27 cellular contexts compared by ENCODE assay signal in genomic region chr3:181358060-181358459, GRCh38.
"Had no signal": no experiment of that assay in that cellular context is flagged by ENCODE, and none has a peak within 500 bp of the region (broad histone marks: within the 10 kb centered on the region; RNA-seq: fewer than 3 reads in every experiment).

No MANE protein-coding gene starts in this region.

- H3K4me3 ChIP-seq: coronary artery, esophagus squamous epithelium, gastroesophageal sphincter, lung, tibial nerve had no signal

- H3K9me3 Mint-ChIP-seq: activated CD4-positive, alpha-beta T cell treated with anti-CD3 and anti-CD28 coated beads, Interleukin-2, amount 10 ng/mL, durations not matched to agents 7 days and 5 days had no signal

- H3K27me3 Mint-ChIP-seq: activated CD4-positive, alpha-beta T cell treated with anti-CD3 and anti-CD28 coated beads, Interleukin-2, amount 10 ng/mL, durations not matched to agents 7 days and 5 days; activated CD8-positive, alpha-beta memory T cell treated with anti-CD3 and anti-CD28 coated beads, Interleukin-2, amount 10 ng/mL, durations not matched to agents 7 days and 5 days; activated CD8-positive, alpha-beta T cell treated with anti-CD3 and anti-CD28 coated beads for 36 hours; naive thymus-derived CD4-positive, alpha-beta T cell; stimulated activated naive CD8-positive, alpha-beta T cell treated with anti-CD3 and anti-CD28 coated beads, Interleukin-15, amount 100 ng/mL, for 72 hours had no signal

- H3K27ac Mint-ChIP-seq: activated CD4-positive, alpha-beta T cell treated with anti-CD3 and anti-CD28 coated beads, Interleukin-2, amount 10 ng/mL, durations not matched to agents 7 days and 5 days; activated CD8-positive, alpha-beta memory T cell treated with anti-CD3 and anti-CD28 coated beads, Interleukin-2, amount 10 ng/mL, durations not matched to agents 7 days and 5 days; activated CD8-positive, alpha-beta T cell treated with anti-CD3 and anti-CD28 coated beads for 36 hours; activated naive CD4-positive, alpha-beta T cell treated with anti-CD3 and anti-CD28 coated beads, Interleukin-2, amount 50 U/mL, for 24 hours; naive thymus-derived CD4-positive, alpha-beta T cell; stimulated activated effector memory CD8-positive, alpha-beta T cell treated with anti-CD3 and anti-CD28 coated beads, Interleukin-12 subunit alpha, Interleukin-12 subunit beta, amount 100 ng/mL, for 72 hours; stimulated activated naive CD8-positive, alpha-beta T cell treated with anti-CD3 and anti-CD28 coated beads, Interleukin-15, amount 100 ng/mL, for 72 hours had no signal

- H3K9me3 ChIP-seq: esophagus squamous epithelium, gastroesophageal sphincter, tibial nerve had no signal

- H3K36me3 Mint-ChIP-seq: activated CD8-positive, alpha-beta memory T cell treated with anti-CD3 and anti-CD28 coated beads, Interleukin-2, amount 10 ng/mL, durations not matched to agents 7 days and 5 days; activated naive CD4-positive, alpha-beta T cell treated with anti-CD3 and anti-CD28 coated beads, Interleukin-2, amount 50 U/mL, for 24 hours; naive thymus-derived CD4-positive, alpha-beta T cell; stimulated activated effector memory CD8-positive, alpha-beta T cell treated with anti-CD3 and anti-CD28 coated beads, Interleukin-12 subunit alpha, Interleukin-12 subunit beta, amount 100 ng/mL, for 72 hours had no signal

- H3K36me3 ChIP-seq: brain microvascular endothelial cell, esophagus squamous epithelium, gastroesophageal sphincter, tibial nerve, WERI-Rb-1 had no signal

- H3K4me3 Mint-ChIP-seq: activated CD4-positive, alpha-beta T cell treated with anti-CD3 and anti-CD28 coated beads, Interleukin-2, amount 10 ng/mL, durations not matched to agents 7 days and 5 days; activated CD8-positive, alpha-beta memory T cell treated with anti-CD3 and anti-CD28 coated beads, Interleukin-2, amount 10 ng/mL, durations not matched to agents 7 days and 5 days; activated CD8-positive, alpha-beta T cell treated with anti-CD3 and anti-CD28 coated beads for 36 hours; activated naive CD4-positive, alpha-beta T cell treated with anti-CD3 and anti-CD28 coated beads, Interleukin-2, amount 50 U/mL, for 24 hours; naive thymus-derived CD4-positive, alpha-beta T cell; neural crest cell; stimulated activated effector memory CD8-positive, alpha-beta T cell treated with anti-CD3 and anti-CD28 coated beads, Interleukin-12 subunit alpha, Interleukin-12 subunit beta, amount 100 ng/mL, for 72 hours; stimulated activated naive CD8-positive, alpha-beta T cell treated with anti-CD3 and anti-CD28 coated beads, Interleukin-15, amount 100 ng/mL, for 72 hours had no signal

- H3K27ac ChIP-seq: brain microvascular endothelial cell, coronary artery, esophagus squamous epithelium, gastroesophageal sphincter, tibial nerve, WERI-Rb-1 had no signal

- ATAC-seq: activated CD8-positive, alpha-beta memory T cell treated with anti-CD3 and anti-CD28 coated beads, Interleukin-2, amount 10 ng/mL, durations not matched to agents 7 days and 5 days; activated CD8-positive, alpha-beta T cell treated with anti-CD3 and anti-CD28 coated beads for 36 hours; gastroesophageal sphincter; naive thymus-derived CD4-positive, alpha-beta T cell; sciatic nerve; stimulated activated naive CD8-positive, alpha-beta T cell treated with anti-CD3 and anti-CD28 coated beads, Interleukin-15, amount 100 ng/mL, for 72 hours had no signal

- H3K4me1 ChIP-seq: esophagus squamous epithelium, gastroesophageal sphincter, tibial nerve had no signal

- H3K4me1 Mint-ChIP-seq: activated CD4-positive, alpha-beta T cell treated with anti-CD3 and anti-CD28 coated beads, Interleukin-2, amount 10 ng/mL, durations not matched to agents 7 days and 5 days; activated CD8-positive, alpha-beta memory T cell treated with anti-CD3 and anti-CD28 coated beads, Interleukin-2, amount 10 ng/mL, durations not matched to agents 7 days and 5 days; activated naive CD4-positive, alpha-beta T cell treated with anti-CD3 and anti-CD28 coated beads, Interleukin-2, amount 50 U/mL, for 24 hours; naive thymus-derived CD4-positive, alpha-beta T cell; stimulated activated effector memory CD8-positive, alpha-beta T cell treated with anti-CD3 and anti-CD28 coated beads, Interleukin-12 subunit alpha, Interleukin-12 subunit beta, amount 100 ng/mL, for 72 hours; stimulated activated naive CD8-positive, alpha-beta T cell treated with anti-CD3 and anti-CD28 coated beads, Interleukin-15, amount 100 ng/mL, for 72 hours had no signal

- H3K27me3 ChIP-seq: brain microvascular endothelial cell, esophagus squamous epithelium, gastroesophageal sphincter, tibial nerve had no signal

- DNase-seq: activated CD4-positive, alpha-beta T cell treated with anti-CD3 and anti-CD28 coated beads, Interleukin-2, amount 10 ng/mL, durations not matched to agents 7 days and 5 days; activated CD4-positive, CD25-positive, alpha-beta regulatory T cell treated with anti-CD3 and anti-CD28 coated beads, Interleukin-2, amount 50 U/mL, for 72 hours; activated CD8-positive, alpha-beta memory T cell treated with anti-CD3 and anti-CD28 coated beads, Interleukin-2, amount 10 ng/mL, durations not matched to agents 7 days and 5 days; activated CD8-positive, alpha-beta T cell treated with anti-CD3 and anti-CD28 coated beads for 36 hours; activated gamma-delta T cell treated with Interleukin-2 at 50 U/mL for 16 hours; activated T-cell treated with anti-CD3 and anti-CD28 coated beads for 4 hours; aorta; brain microvascular endothelial cell; cerebellar nuclear complex; esophagus squamous epithelium; head of caudate nucleus; islet precursor cell; left cardiac atrium; naive thymus-derived CD4-positive, alpha-beta T cell; occipital lobe; small intestine; stimulated activated CD4-positive, alpha-beta T cell treated with anti-CD3 and anti-CD28 coated beads, Interleukin-2, amount 100 ng/mL, for 24 hours; stimulated activated naive CD8-positive, alpha-beta T cell treated with anti-CD3 and anti-CD28 coated beads, Interleukin-15, amount 100 ng/mL, for 72 hours; WERI-Rb-1 had no signal
